ENCODE assay signal across 30 cellular contexts in genomic region chr10:133515471-133515870, GRCh38. TPM values are rescaled to one million over a fixed set of nuclear protein-coding genes. Genes with fewer than 3 reads are reported as not detected.
"Had no signal": no experiment of that assay in that cellular context is flagged by ENCODE, and none has a peak within 500 bp of the region (broad histone marks: within the 10 kb centered on the region; RNA-seq: fewer than 3 reads in every experiment).

No MANE protein-coding gene starts in this region.

- H3K9me3 ChIP-seq: stomach, suprapubic skin, testis, thoracic aorta, thyroid gland, upper lobe of left lung, upper lobe of right lung, uterus, vagina had no signal

- DNase-seq: stimulated activated CD4-positive, alpha-beta T cell treated with anti-CD3 and anti-CD28 coated beads, Interleukin-2, amount 100 ng/mL, for 48 hours; stimulated activated CD4-positive, alpha-beta T cell treated with anti-CD3 and anti-CD28 coated beads, Interleukin-4, amount 100 ng/mL, for 1 hour; stimulated activated CD4-positive, alpha-beta T cell treated with anti-CD3 and anti-CD28 coated beads, Interleukin-4, amount 100 ng/mL, for 24 hours; stimulated activated CD4-positive, alpha-beta T cell treated with anti-CD3 and anti-CD28 coated beads, Interleukin-4, amount 100 ng/mL, for 4 hours; stimulated activated CD8-positive, alpha-beta memory T cell treated with anti-CD3 and anti-CD28 coated beads, Interleukin-4, amount 100 ng/mL, for 48 hours; stimulated activated naive B cell treated with anti-CD40 and anti-IgM and Interleukin-4, amounts not matched to agents 10 μg/mL and 1 μg/mL and 100 μg/mL, for 72 hours; stimulated activated naive CD4-positive, alpha-beta T cell; stimulated activated naive CD4-positive, alpha-beta T cell treated with Interleukin-2 at 50 U/mL for 16 hours; stimulated activated naive CD8-positive, alpha-beta T cell treated with anti-CD3 and anti-CD28 coated beads, Interleukin-15, amount 100 ng/mL, for 72 hours; stimulated activated naive CD8-positive, alpha-beta T cell treated with anti-CD3 and anti-CD28 coated beads, Interleukin-15, Interleukin-2, amounts not matched to agents 100 U/mL and 50 U/mL, for 24 hours; stomach; substantia nigra; testis; thyroid gland; tibial artery; transverse colon; trophoblast cell; upper lobe of left lung; upper lobe of right lung; uterus had no signal

- H3K36me3 ChIP-seq: stomach, suprapubic skin, thoracic aorta, thyroid gland, tibial artery, transverse colon, upper lobe of left lung, upper lobe of right lung, uterus, vagina had no signal

- FAIRE-seq: urothelium cell line had no signal

- H3K27me3 Mint-ChIP-seq: type B pancreatic cell had no signal

- ATAC-seq: stimulated activated effector memory CD8-positive, alpha-beta T cell treated with anti-CD3 and anti-CD28 coated beads, Interleukin-12 subunit alpha, Interleukin-12 subunit beta, amount 100 ng/mL, for 72 hours; stimulated activated memory B cell treated with anti-CD40 and anti-IgM and Interleukin-4, amounts not matched to agents 10 μg/mL and 1 μg/mL and 100 μg/mL, for 72 hours; stimulated activated naive B cell treated with anti-CD40 and anti-IgM and Interleukin-4, amounts not matched to agents 10 μg/mL and 1 μg/mL and 100 μg/mL, for 72 hours; stimulated activated naive CD8-positive, alpha-beta T cell treated with anti-CD3 and anti-CD28 coated beads, Interleukin-15, amount 100 ng/mL, for 72 hours; stimulated activated naive CD8-positive, alpha-beta T cell treated with anti-CD3 and anti-CD28 coated beads, Interleukin-15, Interleukin-2, amounts not matched to agents 100 U/mL and 50 U/mL, for 24 hours; upper lobe of right lung had no signal

- H3K27ac ChIP-seq: stomach, suprapubic skin, testis, thoracic aorta, thyroid gland, tibial artery, tibial nerve, transverse colon, upper lobe of left lung, upper lobe of right lung, uterus, vagina had no signal

- H3K36me3 Mint-ChIP-seq: stimulated activated effector memory CD8-positive, alpha-beta T cell treated with anti-CD3 and anti-CD28 coated beads, Interleukin-12 subunit alpha, Interleukin-12 subunit beta, amount 100 ng/mL, for 72 hours; stimulated activated memory B cell treated with anti-CD40 and anti-IgM and Interleukin-4, amounts not matched to agents 10 μg/mL and 1 μg/mL and 100 μg/mL, for 72 hours; type B pancreatic cell had no signal

- H3K9me3 Mint-ChIP-seq: stimulated activated effector memory CD8-positive, alpha-beta T cell treated with anti-CD3 and anti-CD28 coated beads, Interleukin-12 subunit alpha, Interleukin-12 subunit beta, amount 100 ng/mL, for 72 hours; stimulated activated naive B cell treated with anti-CD40 and anti-IgM and Interleukin-4, amounts not matched to agents 10 μg/mL and 1 μg/mL and 100 μg/mL, for 72 hours; stimulated activated naive CD8-positive, alpha-beta T cell treated with anti-CD3 and anti-CD28 coated beads, Interleukin-15, amount 100 ng/mL, for 72 hours; stimulated activated naive CD8-positive, alpha-beta T cell treated with anti-CD3 and anti-CD28 coated beads, Interleukin-15, Interleukin-2, amounts not matched to agents 100 ng/mL and 50 ng/mL, for 24 hours; type B pancreatic cell had no signal

- H3K27ac Mint-ChIP-seq: stimulated activated effector memory CD8-positive, alpha-beta T cell treated with anti-CD3 and anti-CD28 coated beads, Interleukin-12 subunit alpha, Interleukin-12 subunit beta, amount 100 ng/mL, for 72 hours; stimulated activated memory B cell treated with anti-CD40 and anti-IgM and Interleukin-4, amounts not matched to agents 10 μg/mL and 1 μg/mL and 100 μg/mL, for 72 hours; stimulated activated naive B cell treated with anti-CD40 and anti-IgM and Interleukin-4, amounts not matched to agents 10 μg/mL and 1 μg/mL and 100 μg/mL, for 72 hours; stimulated activated naive CD8-positive, alpha-beta T cell treated with anti-CD3 and anti-CD28 coated beads, Interleukin-15, amount 100 ng/mL, for 72 hours; stimulated activated naive CD8-positive, alpha-beta T cell treated with anti-CD3 and anti-CD28 coated beads, Interleukin-15, Interleukin-2, amounts not matched to agents 100 ng/mL and 50 ng/mL, for 24 hours; type B pancreatic cell had no signal

- H3K4me1 ChIP-seq: testis had no signal

- H3K4me3 ChIP-seq: stomach, suprapubic skin, testis, thoracic aorta, thyroid gland, tibial artery, tibial nerve, transverse colon, upper lobe of left lung, upper lobe of right lung, uterus, vagina had no signal

- H3K27me3 ChIP-seq: stomach, suprapubic skin, testis, thyroid gland, tibial artery, tibial nerve, upper lobe of left lung, upper lobe of right lung, uterus, vagina had no signal

- H3K4me3 Mint-ChIP-seq: stimulated activated effector memory CD8-positive, alpha-beta T cell treated with anti-CD3 and anti-CD28 coated beads, Interleukin-12 subunit alpha, Interleukin-12 subunit beta, amount 100 ng/mL, for 72 hours; stimulated activated memory B cell treated with anti-CD40 and anti-IgM and Interleukin-4, amounts not matched to agents 10 μg/mL and 1 μg/mL and 100 μg/mL, for 72 hours; stimulated activated naive B cell treated with anti-CD40 and anti-IgM and Interleukin-4, amounts not matched to agents 10 μg/mL and 1 μg/mL and 100 μg/mL, for 72 hours; stimulated activated naive CD8-positive, alpha-beta T cell treated with anti-CD3 and anti-CD28 coated beads, Interleukin-15, amount 100 ng/mL, for 72 hours; stimulated activated naive CD8-positive, alpha-beta T cell treated with anti-CD3 and anti-CD28 coated beads, Interleukin-15, Interleukin-2, amounts not matched to agents 100 ng/mL and 50 ng/mL, for 24 hours; type B pancreatic cell had no signal

RNA-seq across cellular contexts. Expression of gene SYCE1, which starts 49.9 kb away (rescaled TPM):
- total RNA-seq: stomach, urinary bladder, vagina had no signal
- polyA plus RNA-seq: urinary bladder had no signal
